In the genomic region with DNA sequence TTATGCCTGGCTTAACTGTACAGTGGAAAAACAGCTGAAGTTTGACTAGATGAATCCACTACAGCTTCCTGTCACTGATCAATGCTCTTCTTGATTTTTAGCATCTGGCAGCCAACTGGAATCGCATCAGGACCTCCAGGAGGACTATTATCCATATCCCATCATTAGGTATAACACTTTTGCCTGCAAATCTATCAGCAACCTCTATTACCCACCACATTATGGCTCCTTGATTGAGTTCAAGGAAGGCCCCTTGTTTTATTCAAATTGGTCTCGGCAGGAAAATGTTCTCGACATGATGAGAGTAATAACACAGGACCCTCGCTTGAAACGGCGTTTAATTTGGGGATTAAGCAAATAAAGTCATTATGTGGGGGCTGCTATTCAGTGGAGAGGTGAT, we compare ENCODE assay signal across 9 cellular contexts.
"Had no signal": no experiment of that assay in that cellular context is flagged by ENCODE, and none has a peak within 500 bp of the region (broad histone marks: within the 10 kb centered on the region; RNA-seq: fewer than 3 reads in every experiment).

No MANE protein-coding gene starts in this region.

- DNase-seq: GM23248, GOT3, H7, HFFc6, IMR-90 had no signal

- H3K9me3 ChIP-seq: HAP-1 had no signal

- H3K27ac ChIP-seq: GM23248 had no signal

- H2AFZ ChIP-seq: GM23248 had no signal

- H3K36me3 ChIP-seq: HAP-1 had no signal

- H3K9me3 Mint-ChIP-seq: HFFc6 had no signal

- FAIRE-seq: HTR-8/SVneo, K562 had no signal

- H3K9ac ChIP-seq: GM23248 had no signal

- H3K4me3 ChIP-seq: GM23248, HAP-1, K562 had no signal

- ATAC-seq: HCT116, K562 had no signal

- H3K27ac Mint-ChIP-seq: HFFc6 had no signal

- H3K4me3 Mint-ChIP-seq: HFFc6 had no signal
